ENCODE assay signal across 29 cellular contexts in genomic region chr3:156142649-156143048, GRCh38. TPM values are rescaled to one million over a fixed set of nuclear protein-coding genes. Genes with fewer than 3 reads are reported as not detected.
DNase-seq lines count a peak whose midpoint lies in the region; ATAC-seq, FAIRE-seq and TF ChIP-seq lines count a peak whose summit lies in the region.
"Had no signal": no experiment of that assay in that cellular context is flagged by ENCODE, and none has a peak within 500 bp of the region (broad histone marks: within the 10 kb centered on the region; RNA-seq: fewer than 3 reads in every experiment).

No MANE protein-coding gene starts in this region.

- no peak overlapping the region for H3K4me3 Mint-ChIP-seq in osteocyte (ENCODE audit: unreplicated experiment)
- H3K4me3 Mint-ChIP-seq: activated naive CD8-positive, alpha-beta T cell treated with anti-CD3 and anti-CD28 coated beads for 36 hours had no signal

- H4K20me1 ChIP-seq in PC-3 (ENCODE audit: low read length): no peaks in the 10 kb centered on the region
- H4K20me1 ChIP-seq: BLaER1 had no signal

- intact Hi-C loops in PC-3 (cut with micrococcal nuclease): no loop called here

- no peaks in the 10 kb centered on the region for H3K79me2 ChIP-seq in PC-3 (ENCODE audit: low read length)

- H3K9me3 Mint-ChIP-seq in osteocyte (ENCODE audit: unreplicated experiment): no peaks in the 10 kb centered on the region
- H3K9me3 Mint-ChIP-seq: activated naive CD8-positive, alpha-beta T cell treated with anti-CD3 and anti-CD28 coated beads for 36 hours had no signal

- no peak overlapping the region for H3K4me3 ChIP-seq in AG10803 (ENCODE audit: low read length)
- no peak overlapping the region for H3K4me3 ChIP-seq in PC-3 (ENCODE audit: low read length)
- no peak overlapping the region for H3K4me3 ChIP-seq in Peyer's patch
- H3K4me3 ChIP-seq: BLaER1, prostate gland had no signal

- 0 out of 2 replicates have a peak overlapping the region, but pooled peaks have one; percentile 32 for H3K4me2 ChIP-seq in PC-3 (ENCODE audit: low read length)
- H3K4me2 ChIP-seq: BLaER1 had no signal

- FAIRE-seq in endometrium (lab: Jason Lieb, UNC): peak; percentile 53
- FAIRE-seq: HepG2 had no signal

- CTCF ChIA-PET in PC-3 (lab: Charles Lee): no interaction called here

- H3K27me3 Mint-ChIP-seq in osteocyte (ENCODE audit: unreplicated experiment): no peaks in the 10 kb centered on the region

- peaks cover 29% of the 10 kb centered on the region for H3K4me1 Mint-ChIP-seq in osteocyte (ENCODE audit: unreplicated experiment)
- H3K4me1 Mint-ChIP-seq: activated naive CD8-positive, alpha-beta T cell treated with anti-CD3 and anti-CD28 coated beads for 36 hours had no signal

- H3K36me3 Mint-ChIP-seq in osteocyte (ENCODE audit: unreplicated experiment): no peaks in the 10 kb centered on the region
- H3K36me3 Mint-ChIP-seq: activated naive CD8-positive, alpha-beta T cell treated with anti-CD3 and anti-CD28 coated beads for 36 hours had no signal

- H3K9ac ChIP-seq in PC-3 (ENCODE audit: low read length): no peak overlapping the region
- H3K9ac ChIP-seq: BLaER1 had no signal

- no peak overlapping the region for H2AFZ ChIP-seq in PC-3 (ENCODE audit: low read length)

- no peaks in the 10 kb centered on the region for H3K9me2 ChIP-seq in PC-3 (replicated peaks; ENCODE audit: low read length)

- peak; percentile 14 for DNase-seq in AG10803 (ENCODE audit: low read depth)
- peak; percentile 65 for DNase-seq in PC-3
- no peak for DNase-seq in osteocyte (ENCODE audit: extremely low spot score, unreplicated experiment)
- DNase-seq in NCI-H2196 treated with DMSO at 0.1 percent for 48 hours (lab: John Stamatoyannopoulos, UW; ENCODE audit: unreplicated experiment): no peak
- no peak for DNase-seq in Peyer's patch
- DNase-seq in SIG-M5 treated with dmso at 0.1 percent for 504 hours (lab: John Stamatoyannopoulos, UW; ENCODE audit: unreplicated experiment): no peak
- DNase-seq: activated CD4-positive, alpha-beta T cell treated with anti-CD3 and anti-CD28 coated beads, Interleukin-2, amount 50 U/mL, for 48 hours; activated CD4-positive, CD25-positive, alpha-beta regulatory T cell; activated effector memory CD4-positive, alpha-beta T cell treated with Interleukin-2 at 50 U/mL for 16 hours; activated naive CD8-positive, alpha-beta T cell treated with anti-CD3 and anti-CD28 coated beads for 36 hours; COR-L47; effector CD8-positive, alpha-beta T cell; glutamatergic neuron; kidney glomerular epithelial cell; NCI-H1092; NCI-H1930; NCI-H345; NCI-H748 treated with DMSO at 0.1 percent for 48 hours had no signal

- TF ChIP-seq POLR2A in Peyer's patch (IDR thresholded peaks at IDR 0.05): no peak

- BruUV-seq in PC-3 (replicated peaks; lab: Mats Ljungman, UMichigan): no TSS peak

- no peak for TF ChIP-seq CTCF in AG10803 (conservative IDR thresholded peaks at IDR 0.05; ENCODE audit: low read length)
- TF ChIP-seq CTCF in PC-3 (conservative IDR thresholded peaks at IDR 0.05; ENCODE audit: low read depth, low read length): no peak
- TF ChIP-seq CTCF in osteocyte (IDR thresholded peaks at IDR 0.05): no peak
- no peak for TF ChIP-seq CTCF in Peyer's patch (IDR thresholded peaks at IDR 0.05)

- ATAC-seq in PC-3: peak; percentile 67
- no peak for ATAC-seq in GM19023 (IDR thresholded peaks at IDR 0.05; ENCODE audit: unreplicated experiment)
- ATAC-seq: HCT116, HepG2 had no signal

- H3K27ac ChIP-seq in PC-3 (ENCODE audit: low read length): no peak overlapping the region
- no peak overlapping the region for H3K27ac ChIP-seq in Peyer's patch
- H3K27ac ChIP-seq: BLaER1, esophagus muscularis mucosa, HL-60, neutrophil, prostate gland, vagina had no signal

- H3K9me3 ChIP-seq in PC-3 (ENCODE audit: low read length): no peaks in the 10 kb centered on the region
- H3K9me3 ChIP-seq in Peyer's patch: no peaks in the 10 kb centered on the region
- H3K9me3 ChIP-seq: BLaER1, esophagus muscularis mucosa, neutrophil, prostate gland, vagina had no signal

- no peaks in the 10 kb centered on the region for H3F3A ChIP-seq in PC-3 (ENCODE audit: low read length, unreplicated experiment)

- H3K27me3 ChIP-seq in PC-3 (ENCODE audit: low read length): peaks cover 26% of the 10 kb centered on the region; the same call in 1 of the 2 replicates
- H3K27me3 ChIP-seq in Peyer's patch: no peaks in the 10 kb centered on the region
- H3K27me3 ChIP-seq: BLaER1, esophagus muscularis mucosa, vagina had no signal

- H3K36me3 ChIP-seq in PC-3 (ENCODE audit: low read depth, low read length) (no peaks in the 10 kb centered on the region), Peyer's patch (no peaks in the 10 kb centered on the region)
- H3K36me3 ChIP-seq: BLaER1, esophagus muscularis mucosa, neutrophil, prostate gland, vagina had no signal

- peak overlapping the region; percentile 62 for H3K27ac Mint-ChIP-seq in osteocyte (ENCODE audit: unreplicated experiment)
- H3K27ac Mint-ChIP-seq: activated naive CD8-positive, alpha-beta T cell treated with anti-CD3 and anti-CD28 coated beads for 36 hours had no signal

- H3K4me1 ChIP-seq in PC-3 (ENCODE audit: insufficient read depth, low read length): peaks cover 5% of the 10 kb centered on the region; the same call in 1 of the 2 replicates
- H3K4me1 ChIP-seq in Peyer's patch: no peaks in the 10 kb centered on the region
- H3K4me1 ChIP-seq: BLaER1, esophagus muscularis mucosa, vagina had no signal

- POLR2A ChIA-PET in PC-3 (lab: Charles Lee; ENCODE audit: unreplicated experiment): no interaction called here

RNA-seq across cellular contexts. Expression of gene KCNAB1, which starts 22.3 kb away (rescaled TPM):
- total RNA-seq in PC-3 (2014; rRNA removed) (not detected in 2 replicates), osteocyte (0.21 and 0.24 TPM in 2 replicates), Peyer's patch (1 to 10 TPM in 3 of 4 donors, not detected in 1; 1.1 to 1.7 (median 1.6) TPM)
- total RNA-seq: activated naive CD8-positive, alpha-beta T cell treated with anti-CD3 and anti-CD28 coated beads for 36 hours; Daoy; HepG2 had no signal

Comparison
In these comparisons a context has a peak if more than half of its experiments do, and no peak if none do; other contexts are left out.
1. DNase-seq: peak in AG10803 (single experiment) and PC-3 (single experiment); none in osteocyte (single experiment), NCI-H2196 treated with DMSO at 0.1 percent for 48 hours (single experiment), Peyer's patch (0 of 3) and SIG-M5 treated with dmso at 0.1 percent for 504 hours (single experiment).